ENCODE assay signal across 23 cellular contexts in the genomic region with DNA sequence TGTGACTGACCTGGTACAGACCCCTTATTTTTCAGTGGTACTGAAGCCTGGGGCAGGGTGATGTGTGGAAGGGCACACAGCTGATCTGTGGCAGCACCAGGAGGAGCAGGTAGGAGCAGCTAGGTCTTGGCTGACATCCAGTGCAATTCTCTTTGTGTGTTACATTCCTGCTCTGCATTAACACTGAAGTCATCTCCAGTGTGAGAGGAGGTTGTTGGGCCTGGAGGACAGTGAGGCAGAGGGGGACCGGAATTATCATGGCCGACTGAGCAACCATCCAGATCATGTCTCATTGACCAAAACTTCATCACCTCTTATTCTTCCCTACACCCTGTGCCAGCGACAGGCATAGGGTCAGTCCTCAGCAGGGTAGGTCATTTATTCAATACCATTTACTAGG. TPM values are rescaled to one million over a fixed set of nuclear protein-coding genes. Genes with fewer than 3 reads are reported as not detected.
DNase-seq lines count a peak whose midpoint lies in the region; ATAC-seq and TF ChIP-seq lines count a peak whose summit lies in the region.
"Had no signal": no experiment of that assay in that cellular context is flagged by ENCODE, and none has a peak within 500 bp of the region (broad histone marks: within the 10 kb centered on the region; RNA-seq: fewer than 3 reads in every experiment).

No MANE protein-coding gene starts in this region.

- H3K27me3 ChIP-seq in thoracic aorta (replicated peaks; ENCODE audit: insufficient read depth) (no peaks in the 10 kb centered on the region), left ventricle myocardium inferior (ENCODE audit: low read depth) (peaks cover 12% of the 10 kb centered on the region)
- H3K27me3 ChIP-seq: transverse colon had no signal

- peak overlapping the region; percentile 38 for H3K27ac Mint-ChIP-seq in activated naive CD8-positive, alpha-beta T cell
- H3K27ac Mint-ChIP-seq in activated naive CD8-positive, alpha-beta T cell treated with anti-CD3 and anti-CD28 coated beads, Interleukin-2, amount 50 U/mL, for 24 hours = no peak overlapping the region
- no peak overlapping the region for H3K27ac Mint-ChIP-seq in activated naive CD8-positive, alpha-beta T cell treated with anti-CD3 and anti-CD28 coated beads, Interleukin-2, amount 10 ng/mL, durations not matched to agents 7 days and 5 days
- H3K27ac Mint-ChIP-seq: stimulated activated naive CD8-positive, alpha-beta T cell treated with anti-CD3 and anti-CD28 coated beads, Interleukin-15, Interleukin-2, amounts not matched to agents 100 ng/mL and 50 ng/mL, for 24 hours had no signal

- POLR2A ChIA-PET in activated naive CD8-positive, alpha-beta T cell treated with anti-CD3 and anti-CD28 coated beads, Interleukin-2, amount 10 ng/mL, durations not matched to agents 7 days and 5 days (lab: Charles Lee) = interaction anchor here (3.6 kb wide), 1 partner anchor 96 kb away, joined by 24 read pairs; a partner anchor contains a TSS

- no peak for DNase-seq in activated naive CD8-positive, alpha-beta T cell treated with anti-CD3 and anti-CD28 coated beads, Interleukin-2, amount 50 U/mL, for 24 hours
- DNase-seq in activated naive CD8-positive, alpha-beta T cell treated with anti-CD3 and anti-CD28 coated beads, Interleukin-2, amount 10 ng/mL, durations not matched to agents 7 days and 5 days = no peak
- DNase-seq in kidney glomerular epithelial cell (lab: John Stamatoyannopoulos, UW) (peak; percentile 58), thoracic aorta (ENCODE audit: low spot score) (no peak), left ventricle myocardium inferior (no peak), COLO829 (ENCODE audit: low spot score) (no peak)
- DNase-seq: activated CD4-positive, alpha-beta T cell treated with anti-CD3 and anti-CD28 coated beads for 1 hour; DMS79 treated with DMSO at 0.1 percent for 48 hours; dorsolateral prefrontal cortex; erythroblast; gastrocnemius medialis; NCI-H187; NCI-H510A; stimulated activated CD4-positive, alpha-beta T cell treated with anti-CD3 and anti-CD28 coated beads, Interleukin-2, amount 100 ng/mL, for 48 hours; SW 1271; transverse colon had no signal

- H3K4me3 ChIP-seq in thoracic aorta = peak overlapping the region; percentile 32
- H3K4me3 ChIP-seq in left ventricle myocardium inferior = no peak overlapping the region
- H3K4me3 ChIP-seq: gastrocnemius medialis, K562 had no signal

- H3K9me3 ChIP-seq in thoracic aorta = no peaks in the 10 kb centered on the region
- H3K9me3 ChIP-seq in left ventricle myocardium inferior (replicated peaks) = no peaks in the 10 kb centered on the region
- H3K9me3 ChIP-seq: gastrocnemius medialis, transverse colon had no signal

- peak overlapping the region; percentile 7 for H3K4me3 Mint-ChIP-seq in activated naive CD8-positive, alpha-beta T cell
- H3K4me3 Mint-ChIP-seq in activated naive CD8-positive, alpha-beta T cell treated with anti-CD3 and anti-CD28 coated beads, Interleukin-2, amount 50 U/mL, for 24 hours = no peak overlapping the region
- H3K4me3 Mint-ChIP-seq in activated naive CD8-positive, alpha-beta T cell treated with anti-CD3 and anti-CD28 coated beads, Interleukin-2, amount 10 ng/mL, durations not matched to agents 7 days and 5 days = peak overlapping the region; percentile 36
- H3K4me3 Mint-ChIP-seq: stimulated activated naive CD8-positive, alpha-beta T cell treated with anti-CD3 and anti-CD28 coated beads, Interleukin-15, Interleukin-2, amounts not matched to agents 100 ng/mL and 50 ng/mL, for 24 hours had no signal

- ATAC-seq in activated naive CD8-positive, alpha-beta T cell treated with anti-CD3 and anti-CD28 coated beads, Interleukin-2, amount 50 U/mL, for 24 hours = no peak
- ATAC-seq in activated naive CD8-positive, alpha-beta T cell treated with anti-CD3 and anti-CD28 coated beads, Interleukin-2, amount 10 ng/mL, durations not matched to agents 7 days and 5 days (ENCODE audit: low read depth) = no peak
- ATAC-seq in thoracic aorta (ENCODE audit: insufficient number of reproducible peaks, low FRiP score, low read depth) (no peak), GM21723 (IDR thresholded peaks at IDR 0.05; ENCODE audit: unreplicated experiment) (no peak)
- ATAC-seq: gastrocnemius medialis, K562, Right ventricle myocardium inferior had no signal

- no peaks in the 10 kb centered on the region for H3K27me3 Mint-ChIP-seq in activated naive CD8-positive, alpha-beta T cell
- no peaks in the 10 kb centered on the region for H3K27me3 Mint-ChIP-seq in activated naive CD8-positive, alpha-beta T cell treated with anti-CD3 and anti-CD28 coated beads, Interleukin-2, amount 50 U/mL, for 24 hours
- peaks cover 46% of the 10 kb centered on the region for H3K27me3 Mint-ChIP-seq in activated naive CD8-positive, alpha-beta T cell treated with anti-CD3 and anti-CD28 coated beads, Interleukin-2, amount 10 ng/mL, durations not matched to agents 7 days and 5 days
- H3K27me3 Mint-ChIP-seq: stimulated activated naive CD8-positive, alpha-beta T cell treated with anti-CD3 and anti-CD28 coated beads, Interleukin-15, Interleukin-2, amounts not matched to agents 100 ng/mL and 50 ng/mL, for 24 hours had no signal

- H3K27ac ChIP-seq in thoracic aorta (no peak overlapping the region), left ventricle myocardium inferior (replicated peaks) (no peak overlapping the region)
- H3K27ac ChIP-seq: dorsolateral prefrontal cortex, gastrocnemius medialis had no signal

- H3K4me1 Mint-ChIP-seq in activated naive CD8-positive, alpha-beta T cell (ENCODE audit: low read depth) = peaks cover 55% of the 10 kb centered on the region
- H3K4me1 Mint-ChIP-seq in activated naive CD8-positive, alpha-beta T cell treated with anti-CD3 and anti-CD28 coated beads, Interleukin-2, amount 50 U/mL, for 24 hours = peaks cover 53% of the 10 kb centered on the region
- H3K4me1 Mint-ChIP-seq in activated naive CD8-positive, alpha-beta T cell treated with anti-CD3 and anti-CD28 coated beads, Interleukin-2, amount 10 ng/mL, durations not matched to agents 7 days and 5 days = peaks cover 50% of the 10 kb centered on the region

- no peaks in the 10 kb centered on the region for H3K36me3 ChIP-seq in thoracic aorta
- H3K36me3 ChIP-seq in left ventricle myocardium inferior = no peaks in the 10 kb centered on the region
- H3K36me3 ChIP-seq: gastrocnemius medialis, transverse colon had no signal

- no peak for TF ChIP-seq CTCF in thoracic aorta (IDR thresholded peaks at IDR 0.05)
- no peak for TF ChIP-seq CTCF in left ventricle myocardium inferior (IDR thresholded peaks at IDR 0.05; ENCODE audit: borderline replicate concordance)

- peaks cover 3 to 10% of the 10 kb centered on the region in 2 donors for H3K4me1 ChIP-seq in thoracic aorta (ENCODE audit: control insufficient read depth in 1 of 2, low read depth in 2 of 2)
- peaks cover 8% of the 10 kb centered on the region for H3K4me1 ChIP-seq in left ventricle myocardium inferior

- intact Hi-C loops in left ventricle myocardium inferior (cut with micrococcal nuclease) = no loop called here

- peaks cover 3% of the 10 kb centered on the region for H3K36me3 Mint-ChIP-seq in activated naive CD8-positive, alpha-beta T cell
- peaks cover 2% of the 10 kb centered on the region for H3K36me3 Mint-ChIP-seq in activated naive CD8-positive, alpha-beta T cell treated with anti-CD3 and anti-CD28 coated beads, Interleukin-2, amount 50 U/mL, for 24 hours (ENCODE audit: low read depth)
- H3K36me3 Mint-ChIP-seq in activated naive CD8-positive, alpha-beta T cell treated with anti-CD3 and anti-CD28 coated beads, Interleukin-2, amount 10 ng/mL, durations not matched to agents 7 days and 5 days = peaks cover 12% of the 10 kb centered on the region

- H3K9me3 Mint-ChIP-seq in activated naive CD8-positive, alpha-beta T cell (ENCODE audit: low read depth) = no peaks in the 10 kb centered on the region
- H3K9me3 Mint-ChIP-seq in activated naive CD8-positive, alpha-beta T cell treated with anti-CD3 and anti-CD28 coated beads, Interleukin-2, amount 50 U/mL, for 24 hours = peaks cover 7% of the 10 kb centered on the region
- peaks cover 6% of the 10 kb centered on the region for H3K9me3 Mint-ChIP-seq in activated naive CD8-positive, alpha-beta T cell treated with anti-CD3 and anti-CD28 coated beads, Interleukin-2, amount 10 ng/mL, durations not matched to agents 7 days and 5 days
- H3K9me3 Mint-ChIP-seq: stimulated activated naive CD8-positive, alpha-beta T cell treated with anti-CD3 and anti-CD28 coated beads, Interleukin-15, Interleukin-2, amounts not matched to agents 100 ng/mL and 50 ng/mL, for 24 hours had no signal

RNA-seq across cellular contexts. Expression of a gene that starts 1.5 kb away (rescaled TPM):
- 1 to 10 TPM; 1.1 to 1.8 TPM for total RNA-seq in activated naive CD8-positive, alpha-beta T cell treated with anti-CD3 and anti-CD28 coated beads, Interleukin-2, amount 10 ng/mL, durations not matched to agents 7 days and 5 days
- total RNA-seq in thoracic aorta (1 to 10 TPM; 5.6 to 9.9 TPM), left ventricle myocardium inferior (1.7 TPM)
- total RNA-seq: K562 had no signal

RNA-seq across cellular contexts. Expression of a gene that starts 26.0 kb away (rescaled TPM):
- total RNA-seq in activated naive CD8-positive, alpha-beta T cell treated with anti-CD3 and anti-CD28 coated beads, Interleukin-2, amount 10 ng/mL, durations not matched to agents 7 days and 5 days = 1 to 10 TPM; 6.0 to 7.3 TPM
- total RNA-seq in thoracic aorta = not detected
- 0.33 TPM for total RNA-seq in left ventricle myocardium inferior
- total RNA-seq: gastrocnemius medialis, K562, kidney epithelial cell, mesenteric fat pad had no signal

RNA-seq across cellular contexts. Expression of a gene that starts 34.3 kb away (rescaled TPM):
- total RNA-seq in activated naive CD8-positive, alpha-beta T cell treated with anti-CD3 and anti-CD28 coated beads, Interleukin-2, amount 10 ng/mL, durations not matched to agents 7 days and 5 days = not detected
- not detected for total RNA-seq in thoracic aorta
- total RNA-seq in left ventricle myocardium inferior = not detected
- total RNA-seq: gastrocnemius medialis, K562, kidney epithelial cell, mesenteric fat pad, Right ventricle myocardium inferior, transverse colon had no signal

RNA-seq across cellular contexts. Expression of a gene that starts 47.4 kb away (rescaled TPM):
- total RNA-seq in activated naive CD8-positive, alpha-beta T cell treated with anti-CD3 and anti-CD28 coated beads, Interleukin-2, amount 10 ng/mL, durations not matched to agents 7 days and 5 days = 10 to 100 TPM; 20.1 to 22.2 TPM
- 100 to 1,000 TPM in 1 of 2 donors, 10 to 100 TPM in 1; 48.6 to 111 TPM for total RNA-seq in thoracic aorta
- total RNA-seq in left ventricle myocardium inferior = 15.0 TPM
